Comparison of ENCODE assay signal across 14 cellular contexts in the genomic region with DNA sequence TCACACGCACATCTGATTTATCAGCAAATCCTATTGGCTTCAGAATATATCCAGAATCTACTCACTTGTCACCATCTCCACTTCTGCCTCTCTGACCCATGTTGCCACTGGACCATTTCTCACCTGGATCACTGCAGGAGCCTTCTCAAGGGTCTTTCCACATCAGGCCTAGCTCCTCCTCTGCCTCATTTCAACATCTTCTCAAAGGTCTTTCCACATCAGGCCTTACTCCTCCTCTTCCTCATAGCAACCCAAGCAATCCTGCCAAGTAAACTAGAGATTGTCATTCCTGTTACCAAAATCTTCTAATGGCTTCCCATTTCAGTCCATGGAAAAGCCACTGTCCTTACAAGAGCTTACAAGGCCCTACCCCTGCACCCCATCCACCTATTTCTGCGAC. TPM values are rescaled to one million over a fixed set of nuclear protein-coding genes. Genes with fewer than 3 reads are reported as not detected.
A peak's percentile ranks its signal among the peaks of the same experiment; 100 is the strongest.
DNase-seq lines count a peak whose midpoint lies in the region; ATAC-seq and TF ChIP-seq lines count a peak whose summit lies in the region.
"Had no signal": no experiment of that assay in that cellular context is flagged by ENCODE, and none has a peak within 500 bp of the region (broad histone marks: within the 10 kb centered on the region; RNA-seq: fewer than 3 reads in every experiment).

No MANE protein-coding gene starts in this region.

- intact Hi-C loops in CD14-positive monocyte (cut with micrococcal nuclease), result no loop called here

- H3K9me3 Mint-ChIP-seq in CD14-positive monocyte, result peaks cover 0 to 8% (median 2%) of the 10 kb centered on the region in 7 donors
- H3K9me3 Mint-ChIP-seq: CD4-positive, CD25-positive, alpha-beta regulatory T cell had no signal

- no peak for TF ChIP-seq CTCF in CD14-positive monocyte (IDR thresholded peaks at IDR 0.05)

- peaks cover 0 to 6% (median 0%) of the 10 kb centered on the region in 3 donors for H3K27me3 Mint-ChIP-seq in CD14-positive monocyte (ENCODE audit: low read depth in 3 of 3)
- peaks cover 12% of the 10 kb centered on the region for H3K27me3 Mint-ChIP-seq in T-helper 17 cell

- H3K27ac Mint-ChIP-seq in CD14-positive monocyte (peak overlapping the region in 3 of 7 donors; percentile 55 to 82 (median 61)), T-helper 17 cell (no peak overlapping the region)

- H3K9me3 ChIP-seq in T-helper 17 cell (ENCODE audit: control insufficient read depth, low read length, poor library complexity, severe bottlenecking), result no peaks in the 10 kb centered on the region
- H3K9me3 ChIP-seq: A549, BE2C, HAP-1 had no signal

- ATAC-seq in T-helper 17 cell (no peak), HG03378 (IDR thresholded peaks at IDR 0.05; ENCODE audit: unreplicated experiment) (no peak)
- ATAC-seq: A549, HepG2 had no signal

- H3K4me1 Mint-ChIP-seq in CD14-positive monocyte (peaks cover 37% of the 10 kb centered on the region), T-helper 17 cell (no peaks in the 10 kb centered on the region)
- H3K4me1 Mint-ChIP-seq: CD4-positive, CD25-positive, alpha-beta regulatory T cell had no signal

- no peaks in the 10 kb centered on the region for H3K36me3 Mint-ChIP-seq in CD14-positive monocyte
- no peaks in the 10 kb centered on the region for H3K36me3 Mint-ChIP-seq in T-helper 17 cell (ENCODE audit: low read depth)
- H3K36me3 Mint-ChIP-seq: CD4-positive, CD25-positive, alpha-beta regulatory T cell had no signal

- H3K4me3 Mint-ChIP-seq in CD14-positive monocyte (peak overlapping the region; percentile 1 to 3), T-helper 17 cell (peak overlapping the region; percentile 6)
- H3K4me3 Mint-ChIP-seq: CD4-positive, CD25-positive, alpha-beta regulatory T cell had no signal

- DNase-seq in CD14-positive monocyte (ENCODE audit: low spot score) (no peak), CD1c-positive myeloid dendritic cell (ENCODE audit: extremely low spot score) (peak; percentile 21), T-helper 17 cell (no peak), fibroblast of gingiva (ENCODE audit: low read depth) (peak; percentile 44), NCI-H510A treated with DMSO at 0.1 percent for 48 hours (lab: John Stamatoyannopoulos, UW) (no peak), GOT3 (lab: John Stamatoyannopoulos, UW) (no peak)
- DNase-seq: BE2C; CD4-positive, CD25-positive, alpha-beta regulatory T cell; DMS53; GM23248 had no signal

RNA-seq across cellular contexts. Expression of gene DUT, which starts 18.0 kb away (rescaled TPM):
- 10 to 100 TPM; 62.3 to 71.9 TPM for polyA plus RNA-seq in CD14-positive monocyte
- total RNA-seq in T-helper 17 cell, result 10 to 100 TPM; 64.1 to 70.1 TPM

Comparison
In these comparisons a context has a peak if more than half of its experiments do, and no peak if none do; other contexts are left out.
1. DNase-seq: peak in CD1c-positive myeloid dendritic cell (single experiment) and fibroblast of gingiva (single experiment); none in CD14-positive monocyte (single experiment), T-helper 17 cell (0 of 3), NCI-H510A treated with DMSO at 0.1 percent for 48 hours (single experiment) and GOT3 (single experiment).